11 cellular contexts compared by ENCODE assay signal in genomic region chr2:43000242-43001054, GRCh38.
A peak's percentile ranks its signal among the peaks of the same experiment; 100 is the strongest.
DNase-seq lines count a peak whose midpoint lies in the region; ATAC-seq and TF ChIP-seq lines count a peak whose summit lies in the region.
"Had no signal": no experiment of that assay in that cellular context is flagged by ENCODE, and none has a peak within 500 bp of the region (broad histone marks: within the 10 kb centered on the region; RNA-seq: fewer than 3 reads in every experiment).

No MANE protein-coding gene starts in this region.

- no peaks in the 10 kb centered on the region for H3K27me3 ChIP-seq in testis

- H3K9me3 Mint-ChIP-seq in stimulated activated effector memory CD8-positive, alpha-beta T cell treated with anti-CD3 and anti-CD28 coated beads, Interleukin-12 subunit alpha, Interleukin-12 subunit beta, amount 100 ng/mL, for 72 hours: no peaks in the 10 kb centered on the region

- H3K4me1 ChIP-seq in testis: peaks cover 6% of the 10 kb centered on the region

- intact Hi-C loops in testis (cut with DNase I; ENCODE audit: low total_unique reads): no loop called here

- in situ Hi-C loops in GM13977 (cut with MboI; ENCODE audit: low pct_unique_long_range_greater_than_20kb, low sequenced_read_pairs, unreplicated experiment): no loop called here

- no peaks in the 10 kb centered on the region for H3K36me3 Mint-ChIP-seq in stimulated activated effector memory CD8-positive, alpha-beta T cell treated with anti-CD3 and anti-CD28 coated beads, Interleukin-12 subunit alpha, Interleukin-12 subunit beta, amount 100 ng/mL, for 72 hours

- POLR2A ChIA-PET in RWPE1 (lab: Yijun Ruan, JAX; ENCODE audit: low non-redundant PET): no interaction called here

- H3K4me3 Mint-ChIP-seq in stimulated activated effector memory CD8-positive, alpha-beta T cell treated with anti-CD3 and anti-CD28 coated beads, Interleukin-12 subunit alpha, Interleukin-12 subunit beta, amount 100 ng/mL, for 72 hours: no peak overlapping the region

- peak; percentile 65 for DNase-seq in GM13977 (ENCODE audit: low spot score)
- no peak for DNase-seq in RWPE1 (ENCODE audit: low spot score)
- peak; percentile 66 for DNase-seq in inferior parietal cortex (ENCODE audit: extremely low spot score)
- no peak for DNase-seq in stimulated activated effector memory CD8-positive, alpha-beta T cell treated with anti-CD3 and anti-CD28 coated beads, Interleukin-12 subunit alpha, Interleukin-12 subunit beta, amount 100 ng/mL, for 72 hours (ENCODE audit: low spot score in 2 of 2)
- DNase-seq in NCI-H1092 treated with DMSO at 0.1 percent for 48 hours (lab: John Stamatoyannopoulos, UW): no peak
- DNase-seq in DMS153 treated with DMSO at 0.1 percent for 48 hours (lab: John Stamatoyannopoulos, UW; ENCODE audit: unreplicated experiment): no peak
- DNase-seq in testis: no peak
- DNase-seq in NCI-H446 treated with DMSO at 0.1 percent for 48 hours (lab: John Stamatoyannopoulos, UW): no peak
- DNase-seq: COR-L47, kidney glomerular epithelial cell, NCI-H774 had no signal

- no peak for TF ChIP-seq POLR2A in testis (IDR thresholded peaks at IDR 0.05)

- no peaks in the 10 kb centered on the region for H3K4me1 Mint-ChIP-seq in stimulated activated effector memory CD8-positive, alpha-beta T cell treated with anti-CD3 and anti-CD28 coated beads, Interleukin-12 subunit alpha, Interleukin-12 subunit beta, amount 100 ng/mL, for 72 hours

- no peak for TF ChIP-seq CTCF in GM13977 (IDR thresholded peaks at IDR 0.05; ENCODE audit: extremely low read depth, insufficient read depth, missing control alignments)
- TF ChIP-seq CTCF in RWPE1 (conservative IDR thresholded peaks at IDR 0.05; ENCODE audit: low read depth): no peak
- TF ChIP-seq CTCF in testis (IDR thresholded peaks at IDR 0.05): no peak

- H3K4me3 ChIP-seq in testis: no peak overlapping the region

- CTCF ChIA-PET in RWPE1 (lab: Yijun Ruan, JAX): no interaction called here

- no peaks in the 10 kb centered on the region for H3K36me3 ChIP-seq in testis (ENCODE audit: low read depth, missing control alignments)

- 50 to 72% methylated on average over 1 to 22 of the region's 25 CpGs for WGBS in testis, 2 donors

- H3K27ac ChIP-seq in RWPE1: peak overlapping the region; percentile 53
- H3K27ac ChIP-seq in testis: no peak overlapping the region

- peak; percentile 26 for ATAC-seq in stimulated activated effector memory CD8-positive, alpha-beta T cell treated with anti-CD3 and anti-CD28 coated beads, Interleukin-12 subunit alpha, Interleukin-12 subunit beta, amount 100 ng/mL, for 72 hours

- H3K9me3 ChIP-seq in testis: no peaks in the 10 kb centered on the region

- no peak overlapping the region for H3K27ac Mint-ChIP-seq in stimulated activated effector memory CD8-positive, alpha-beta T cell treated with anti-CD3 and anti-CD28 coated beads, Interleukin-12 subunit alpha, Interleukin-12 subunit beta, amount 100 ng/mL, for 72 hours

Comparison
In these comparisons a context has a peak if more than half of its experiments do, and no peak if none do; other contexts are left out.
1. DNase-seq: peak in GM13977 (single experiment) and inferior parietal cortex (single experiment); none in RWPE1 (single experiment), stimulated activated effector memory CD8-positive, alpha-beta T cell treated with anti-CD3 and anti-CD28 coated beads, Interleukin-12 subunit alpha, Interleukin-12 subunit beta, amount 100 ng/mL, for 72 hours (0 of 2), NCI-H1092 treated with DMSO at 0.1 percent for 48 hours (single experiment), DMS153 treated with DMSO at 0.1 percent for 48 hours (single experiment), testis (single experiment) and NCI-H446 treated with DMSO at 0.1 percent for 48 hours (single experiment).